In genomic region chr3:39288300-39288808, GRCh38 we compare ENCODE assay signal across 8 cellular contexts. TPM values are rescaled to one million over a fixed set of nuclear protein-coding genes. Genes with fewer than 3 reads are reported as not detected.
DNase-seq lines count a peak whose midpoint lies in the region; ATAC-seq and TF ChIP-seq lines count a peak whose summit lies in the region.

No MANE protein-coding gene starts in this region.

- H3K9me3 Mint-ChIP-seq in CD8-positive, alpha-beta T cell = no peaks in the 10 kb centered on the region

- intact Hi-C loops in CD8-positive, alpha-beta T cell (cut with DNase I, micrococcal nuclease) = loop anchor here (1.0 to 2.0 kb wide), 7 partner anchors 80 to 768 kb away; no protein-coding TSS in a partner anchor

- no peaks in the 10 kb centered on the region for H3K36me3 Mint-ChIP-seq in CD8-positive, alpha-beta T cell

- ATAC-seq in CD8-positive, alpha-beta T cell = peak; percentile 96
- peak; percentile 94 for ATAC-seq in GM19438 (IDR thresholded peaks at IDR 0.05; ENCODE audit: low read depth, unreplicated experiment)
- peak; percentile 96 for ATAC-seq in HG03460 (IDR thresholded peaks at IDR 0.05; ENCODE audit: unreplicated experiment)
- ATAC-seq in lung (ENCODE audit: insufficient read depth, low FRiP score) = peak; percentile 86

- H3K27me3 Mint-ChIP-seq in CD8-positive, alpha-beta T cell (ENCODE audit: low read depth) = no peaks in the 10 kb centered on the region

- no peak overlapping the region for H3K4me3 ChIP-seq in CD8-positive, alpha-beta T cell (ENCODE audit: low read depth, low read length)
- no peak overlapping the region for H3K4me3 ChIP-seq in lung

- H3K9me3 ChIP-seq in CD8-positive, alpha-beta T cell (ENCODE audit: low read length) = no peaks in the 10 kb centered on the region
- no peaks in the 10 kb centered on the region for H3K9me3 ChIP-seq in lung (ENCODE audit: control insufficient read depth in 2 of 2, insufficient read depth in 1 of 2, low read length in 1 of 2)

- no peaks in the 10 kb centered on the region for H3K36me3 ChIP-seq in CD8-positive, alpha-beta T cell (ENCODE audit: insufficient read depth, low read length)
- H3K36me3 ChIP-seq in lung (ENCODE audit: control insufficient read depth in 2 of 2, insufficient read depth in 2 of 2, low read length in 2 of 2) = no peaks in the 10 kb centered on the region

- peaks cover 15% of the 10 kb centered on the region for H3K4me1 Mint-ChIP-seq in CD8-positive, alpha-beta T cell (ENCODE audit: low read depth)

- peak; percentile 64 to 85 (median 78) for DNase-seq in CD8-positive, alpha-beta T cell
- peak; percentile 74 for DNase-seq in NCI-H748 (lab: John Stamatoyannopoulos, UW; ENCODE audit: unreplicated experiment)
- peak; percentile 51 to 75 for DNase-seq in activated CD4-positive, alpha-beta T cell treated with anti-CD3 and anti-CD28 coated beads, Interleukin-2, amount 50 U/mL, for 24 hours (ENCODE audit: low read depth in 1 of 2, low spot score in 1 of 2)
- DNase-seq in dermis microvascular lymphatic vessel endothelial cell (ENCODE audit: low read depth in 2 of 2) = peak; percentile 74 to 86
- peak; percentile 79 for DNase-seq in lung (ENCODE audit: low spot score)
- peak; percentile 69 for DNase-seq in stimulated activated CD8-positive, alpha-beta memory T cell treated with anti-CD3 and anti-CD28 coated beads, Interleukin-15, amount 100 ng/mL, for 1 hour (ENCODE audit: low read depth)

- WGBS in lung, 2 donors = 15 to 29% methylated on average over 3 of the region's 3 CpGs

- H3K4me3 Mint-ChIP-seq in CD8-positive, alpha-beta T cell = no peak overlapping the region

- H3K27me3 ChIP-seq in CD8-positive, alpha-beta T cell (ENCODE audit: insufficient read depth, low read length) = no peaks in the 10 kb centered on the region
- H3K27me3 ChIP-seq in lung (ENCODE audit: control insufficient read depth, insufficient read depth) = no peaks in the 10 kb centered on the region

- H3K27ac ChIP-seq in CD8-positive, alpha-beta T cell (ENCODE audit: low read depth, low read length) = no peak overlapping the region
- H3K27ac ChIP-seq in lung (ENCODE audit: low read depth in 1 of 2, low read length in 1 of 2) = no peak overlapping the region

- peaks cover 6% of the 10 kb centered on the region for H3K4me1 ChIP-seq in CD8-positive, alpha-beta T cell (ENCODE audit: insufficient read depth, low read length)
- peaks cover 0 to 2% of the 10 kb centered on the region in 2 donors for H3K4me1 ChIP-seq in lung (ENCODE audit: control insufficient read depth in 2 of 2, insufficient read depth in 2 of 2, low read length in 2 of 2)

- H3K27ac Mint-ChIP-seq in CD8-positive, alpha-beta T cell = peak overlapping the region; percentile 20

- CTCF ChIA-PET in CD8-positive, alpha-beta T cell (lab: Charles Lee) = interaction anchor here (0.6 to 10.5 kb wide), 55 partner anchors 9 to 911 kb away, joined by 3 to 396 read pairs (median 5); partner anchors contain the start of genes CX3CR1, GORASP1, TTC21A and XIRP1

- POLR2A ChIA-PET in CD8-positive, alpha-beta T cell (lab: Charles Lee) = interaction anchor here (0.7 to 1.3 kb wide), 3 partner anchors 19 to 101 kb away, joined by 3 read pairs; no protein-coding TSS in a partner anchor

- peak; percentile 82 for TF ChIP-seq CTCF in CD8-positive, alpha-beta T cell (IDR thresholded peaks at IDR 0.05)
- TF ChIP-seq CTCF in lung (IDR thresholded peaks at IDR 0.05; ENCODE audit: control extremely low read depth, extremely low read depth) = peak; percentile 93

RNA-seq across cellular contexts. Expression of gene CX3CR1, which starts 8.5 kb away (rescaled TPM):
- under 1 TPM; 0.42 to 0.49 TPM for total RNA-seq in CD8-positive, alpha-beta T cell
- not detected in 2 replicates for total RNA-seq in dermis microvascular lymphatic vessel endothelial cell
- total RNA-seq in lung = 1 to 10 TPM; 4.7 to 5.0 TPM
- 1 to 10 TPM in 1 of 2 donors, under 1 TPM in 1; 0.20 to 2.6 TPM for polyA plus RNA-seq in lung

RNA-seq across cellular contexts. Expression of gene CCR8, which starts 41.2 kb away (rescaled TPM):
- total RNA-seq in CD8-positive, alpha-beta T cell = under 1 TPM in 1 of 2 experiments, not detected in 1; 0.61 TPM
- total RNA-seq in dermis microvascular lymphatic vessel endothelial cell (not detected in 2 replicates), lung (not detected)
- polyA plus RNA-seq in lung = under 1 TPM in 1 of 2 donors, not detected in 1; 0.06 TPM
